8 cellular contexts compared by ENCODE assay signal in genomic region chr7:1579481-1580421, GRCh38. TPM values are rescaled to one million over a fixed set of nuclear protein-coding genes. Genes with fewer than 3 reads are reported as not detected.
DNase-seq lines count a peak whose midpoint lies in the region; ATAC-seq, FAIRE-seq and TF ChIP-seq lines count a peak whose summit lies in the region.

No MANE protein-coding gene starts in this region.

- no peak overlapping the region for H3K4ac ChIP-seq in H1 (replicated peaks; ENCODE audit: insufficient read length, low read depth, low read length)

- peak overlapping the region; percentile 95 for H2AK5ac ChIP-seq in H1 (ENCODE audit: low read depth, low read length)

- H4K20me1 ChIP-seq in DND-41 (ENCODE audit: insufficient read depth, low read length) = no peaks in the 10 kb centered on the region
- H4K20me1 ChIP-seq in H1 (replicated peaks in 1 of 2; ENCODE audit: control insufficient read depth in 1 of 2, insufficient read depth in 2 of 2, low read length in 2 of 2) = peaks cover 0 to 2% of the 10 kb centered on the region in 2 experiments

- no peak overlapping the region for H4K5ac ChIP-seq in H1 (ENCODE audit: insufficient read length, low read depth, low read length)

- H3K23me2 ChIP-seq in H1 (ENCODE audit: low read depth, low read length) = peaks cover 14% of the 10 kb centered on the region; the same call in 1 of the 2 replicates

- H2AFZ ChIP-seq in DND-41 (ENCODE audit: low read depth, low read length) (peak overlapping the region; percentile 1), H1 (ENCODE audit: low read length) (no peak overlapping the region)

- no peak overlapping the region for H3K14ac ChIP-seq in H1 (ENCODE audit: insufficient read length)

- no peak overlapping the region for H3K56ac ChIP-seq in H1 (replicated peaks; ENCODE audit: insufficient read length, low read depth, low read length)

- no peak overlapping the region for H4K8ac ChIP-seq in H1 (ENCODE audit: extremely low read depth, insufficient read depth, low read length)

- H2BK12ac ChIP-seq in H1 (ENCODE audit: low read depth, low read length) = peak overlapping the region; percentile 97

- H3K9ac ChIP-seq in DND-41 (ENCODE audit: low read depth, low read length) (peak overlapping the region; percentile 10), H1 (replicated peaks in 1 of 4; ENCODE audit: extremely low read depth in 1 of 4, low read depth in 3 of 4, low read length in 3 of 4) (no peak overlapping the region)

- peak overlapping the region; percentile 4 for H4K91ac ChIP-seq in H1 (replicated peaks; ENCODE audit: insufficient read length, low read length)

- H2BK20ac ChIP-seq in H1 (ENCODE audit: low read length) = peak overlapping the region; percentile 98

- peak overlapping the region; percentile 71 for H3K18ac ChIP-seq in H1 (ENCODE audit: extremely low read depth, low read length)

- peak; percentile 98 for FAIRE-seq in H1 (lab: Jason Lieb, UNC)

- peak; percentile 97 for TF ChIP-seq RAD21 in H1 (IDR thresholded peaks at IDR 0.05 in 1 of 2, conservative IDR thresholded peaks at IDR 0.05 in 1 of 2; ENCODE audit: low read depth in 2 of 2, low read length in 2 of 2)

- POLR2A ChIA-PET in H1 (lab: Charles Lee; ENCODE audit: partially characterized antibody) = interaction anchor here (1.4 kb wide), 1 partner anchor 21 kb away, joined by 4 read pairs; no protein-coding TSS in a partner anchor

- H3K9me3 ChIP-seq in DND-41 (ENCODE audit: insufficient read depth, low read length, severe bottlenecking) (no peaks in the 10 kb centered on the region), H1 (ENCODE audit: insufficient read depth in 2 of 2, low read depth in 1 of 2, low read length in 1 of 2) (0 out of 4 replicates have a peak, but pooled peaks cover 0 to 3% of the 10 kb centered on the region in 2 experiments)

- H3K4me1 ChIP-seq in DND-41 (ENCODE audit: insufficient read depth, low read length) = peaks cover 18% of the 10 kb centered on the region
- peaks cover 12 to 20% (median 13%) of the 10 kb centered on the region in 4 experiments for H3K4me1 ChIP-seq in H1 (replicated peaks in 1 of 4; ENCODE audit: control insufficient read depth in 3 of 4, insufficient read depth in 4 of 4, low read length in 3 of 4)

- TF ChIP-seq CTCF in DND-41 (IDR thresholded peaks at IDR 0.05; ENCODE audit: borderline replicate concordance, extremely low read depth, low read length, poor library complexity, severe bottlenecking) (peak; percentile 97), H1 (IDR thresholded peaks at IDR 0.05; ENCODE audit: control extremely low read depth in 1 of 3, insufficient read depth in 1 of 3, low read depth in 1 of 3, low read length in 3 of 3) (peak; percentile 87 to 94 (median 89))

- peak overlapping the region; percentile 88; the same call in 1 of the 2 replicates for H2BK5ac ChIP-seq in H1 (ENCODE audit: low read depth, low read length)

- H2BK15ac ChIP-seq in H1 (ENCODE audit: low read length) = peak overlapping the region; percentile 92

- no peaks in the 10 kb centered on the region for H3K27me3 ChIP-seq in DND-41 (ENCODE audit: insufficient read depth, low read length, poor library complexity)
- no peaks in the 10 kb centered on the region for H3K27me3 ChIP-seq in H1 (replicated peaks in 1 of 4; ENCODE audit: control insufficient read depth in 3 of 4, extremely low read depth in 1 of 4, insufficient read depth in 3 of 4, low read length in 3 of 4)

- DNase-seq in DND-41 = peak; percentile 78
- DNase-seq in NCI-H82 treated with DMSO at 0.1 percent for 48 hours (lab: John Stamatoyannopoulos, UW; ENCODE audit: unreplicated experiment) = peak; percentile 17
- DNase-seq in activated CD8-positive, alpha-beta memory T cell treated with anti-CD3 and anti-CD28 coated beads for 4 hours (ENCODE audit: low read depth in 2 of 2) = peak; percentile 39 to 42
- DNase-seq in H1 (ENCODE audit: low read depth in 1 of 2, low spot score in 2 of 2) = peak; percentile 74 to 96
- DNase-seq in middle frontal gyrus (ENCODE audit: extremely low spot score, low spot score) = peak; percentile 39
- peak; percentile 85 for DNase-seq in stimulated activated CD8-positive, alpha-beta memory T cell treated with anti-CD3 and anti-CD28 coated beads, Interleukin-4, amount 100 ng/mL, for 48 hours
- DNase-seq in NCI-H1048 (lab: John Stamatoyannopoulos, UW) = no peak

- no peak overlapping the region for H2BK120ac ChIP-seq in H1 (replicated peaks; ENCODE audit: low read depth, low read length)

- 23% methylated on average over 12 of the region's 14 CpGs; no CpG with 5 or more reads in 1 of the 2 experiments for WGBS in H1 (ENCODE audit: extremely low coverage in 1 of 2, insufficient coverage in 1 of 2, insufficient read length in 1 of 2, insufficient replicate concordance in 2 of 2, low coverage in 1 of 2, low lambda C conversion rate in 2 of 2, missing lambda C conversion rate in 1 of 2), 2 experiments

- no peaks in the 10 kb centered on the region for H3K36me3 ChIP-seq in DND-41 (ENCODE audit: insufficient read depth, low read length)
- H3K36me3 ChIP-seq in H1 (ENCODE audit: control insufficient read depth in 2 of 4, insufficient read depth in 4 of 4, low read length in 3 of 4) = no peaks in the 10 kb centered on the region

- TF ChIP-seq POLR2A in H1 (IDR thresholded peaks at IDR 0.05; ENCODE audit: control extremely low read depth in 1 of 2, low read depth in 2 of 2, low read length in 2 of 2) = no peak

- no peak overlapping the region for H3K4me3 ChIP-seq in DND-41 (ENCODE audit: low read depth in 1 of 2, low read length in 2 of 2)
- H3K4me3 ChIP-seq in H1 (ENCODE audit: extremely low read depth in 1 of 4, insufficient read depth in 2 of 4, low read depth in 3 of 4, low read length in 4 of 4) = 0 out of 8 replicates have a peak overlapping the region, but pooled peaks of 1 of the 4 experiments have one; percentile 6

- no peak overlapping the region for H3K23ac ChIP-seq in H1 (ENCODE audit: insufficient read length)

- H3K4me2 ChIP-seq in DND-41 (ENCODE audit: insufficient read depth, low read length) (peak overlapping the region; percentile 42), H1 (ENCODE audit: insufficient read depth in 1 of 2, low read depth in 2 of 2, low read length in 2 of 2) (peak overlapping the region; percentile 2 to 49; a peak in 3 of 4 replicates)

- CTCF ChIA-PET in H1 (lab: Charles Lee; ENCODE audit: partially characterized antibody) = interaction anchor here (0.6 to 1.9 kb wide), 27 partner anchors 9 to 458 kb away, joined by 3 to 9 read pairs (median 4); no protein-coding TSS in a partner anchor

- ATAC-seq in DND-41 (ENCODE audit: insufficient read depth, low read depth) (peak; percentile 97), HG02970 (IDR thresholded peaks at IDR 0.05; ENCODE audit: low FRiP score, unreplicated experiment) (peak; percentile 75)

- H3K27ac ChIP-seq in DND-41 (ENCODE audit: low read length) (peak overlapping the region; percentile 22), H1 (ENCODE audit: low read depth, low read length) (no peak overlapping the region)

- no peaks in the 10 kb centered on the region; the same call in 1 of the 2 replicates for H3K79me1 ChIP-seq in H1 (ENCODE audit: low read depth, low read length)

- H3K79me2 ChIP-seq in DND-41 (ENCODE audit: insufficient read depth, low read length) (no peaks in the 10 kb centered on the region), H1 (ENCODE audit: control insufficient read depth in 1 of 2, insufficient read depth in 2 of 2, low read length in 2 of 2) (no peaks in the 10 kb centered on the region)

- TF ChIP-seq EP300 in H1 (IDR thresholded peaks at IDR 0.05; ENCODE audit: borderline replicate concordance in 1 of 2, low read depth in 2 of 2, low read length in 2 of 2) = no peak

TF ChIP-seq in H1, 55 proteins besides CTCF, POLR2A, EP300 and RAD21 (continues in another document):
- TF ChIP-seq KDM4A (IDR thresholded peaks at IDR 0.05; ENCODE audit: low read depth, low read length, severe bottlenecking) (no peak), SP4 (IDR thresholded peaks at IDR 0.05; ENCODE audit: low read length) (no peak), GTF2F1 (IDR thresholded peaks at IDR 0.05; ENCODE audit: borderline replicate concordance, low read depth, low read length) (no peak), E2F6 (IDR thresholded peaks at IDR 0.05) (peak; percentile 35; the same call in 1 of the 2 replicates)

RNA-seq across cellular contexts. Expression of gene PSMG3, which starts 9.9 kb away (rescaled TPM):
- 30.2 and 32.0 TPM in 2 replicates for total RNA-seq in H1 (2021; fragmentation: NEBNext Ultra II Directional; extraction: Animal tissue kit (Norgen Biotek cat#: 25700))
- 62.0 and 69.8 TPM in 2 replicates for polyA plus RNA-seq in H1 (2011; rRNA removed)
- polyA plus RNA-seq in H1 (2011; cell fraction: cytosol; rRNA removed) = 85.4 TPM
- 57.2 TPM for polyA plus RNA-seq in H1 (2011; cell fraction: nucleus; rRNA removed)
- polyA plus RNA-seq in H1 (2012, experiment 1 of 2) = 36.8 to 57.3 TPM (median 50.2 TPM) in 4 replicates
- 57.9 TPM for polyA plus RNA-seq in H1 (2012, experiment 2 of 2)
- 21.9 TPM for polyA plus RNA-seq in H1 (2013, experiment 1 of 2)
- polyA plus RNA-seq in H1 (2013, experiment 2 of 2) = 20.0 TPM
- polyA minus RNA-seq in H1 (2011; rRNA and poly(A)+ RNA removed) = 10.6 and 11.2 TPM in 2 replicates
- polyA minus RNA-seq in H1 (2011; cell fraction: cytosol; rRNA and poly(A)+ RNA removed) = 13.8 TPM
- 9.8 TPM for polyA minus RNA-seq in H1 (2011; cell fraction: nucleus; rRNA and poly(A)+ RNA removed)

RNA-seq across cellular contexts. Expression of gene TMEM184A, which starts 23.7 kb away (rescaled TPM):
- 1.5 and 1.8 TPM in 2 replicates for total RNA-seq in H1 (2021; fragmentation: NEBNext Ultra II Directional; extraction: Animal tissue kit (Norgen Biotek cat#: 25700))
- polyA plus RNA-seq in H1 (2011; rRNA removed) = 2.1 and 3.0 TPM in 2 replicates
- 2.0 TPM for polyA plus RNA-seq in H1 (2011; cell fraction: cytosol; rRNA removed)
- 11.1 TPM for polyA plus RNA-seq in H1 (2011; cell fraction: nucleus; rRNA removed)
- polyA plus RNA-seq in H1 (2012, experiment 1 of 2) = 1.0 to 1.7 TPM (median 1.3 TPM) in 4 replicates
- polyA plus RNA-seq in H1 (2012, experiment 2 of 2) = 0.89 TPM
- polyA plus RNA-seq in H1 (2013, experiment 1 of 2) = 1.6 TPM
- polyA plus RNA-seq in H1 (2013, experiment 2 of 2) = 1.3 TPM
- 1.5 and 2.9 TPM in 2 replicates for polyA minus RNA-seq in H1 (2011; rRNA and poly(A)+ RNA removed)
- 2.5 TPM for polyA minus RNA-seq in H1 (2011; cell fraction: cytosol; rRNA and poly(A)+ RNA removed)
- 5.4 TPM for polyA minus RNA-seq in H1 (2011; cell fraction: nucleus; rRNA and poly(A)+ RNA removed)

RNA-seq across cellular contexts. Expression of gene MAFK, which starts 49.2 kb away (rescaled TPM):
- 16.8 and 17.3 TPM in 2 replicates for total RNA-seq in H1 (2021; fragmentation: NEBNext Ultra II Directional; extraction: Animal tissue kit (Norgen Biotek cat#: 25700))
- polyA plus RNA-seq in H1 (2011; rRNA removed) = 5.5 and 6.9 TPM in 2 replicates
- 7.6 TPM for polyA plus RNA-seq in H1 (2011; cell fraction: cytosol; rRNA removed)
- 27.0 TPM for polyA plus RNA-seq in H1 (2011; cell fraction: nucleus; rRNA removed)
- 9.8 to 15.5 TPM (median 13.5 TPM) in 4 replicates for polyA plus RNA-seq in H1 (2012, experiment 1 of 2)
- polyA plus RNA-seq in H1 (2012, experiment 2 of 2) = 8.5 TPM
- polyA plus RNA-seq in H1 (2013, experiment 1 of 2) = 7.6 TPM
- 7.8 TPM for polyA plus RNA-seq in H1 (2013, experiment 2 of 2)
- 2.3 and 2.4 TPM in 2 replicates for polyA minus RNA-seq in H1 (2011; rRNA and poly(A)+ RNA removed)
- polyA minus RNA-seq in H1 (2011; cell fraction: cytosol; rRNA and poly(A)+ RNA removed) = 8.1 TPM
- polyA minus RNA-seq in H1 (2011; cell fraction: nucleus; rRNA and poly(A)+ RNA removed) = 7.7 TPM
